Comparison of ENCODE assay signal across 1 cellular context in the genomic region with DNA sequence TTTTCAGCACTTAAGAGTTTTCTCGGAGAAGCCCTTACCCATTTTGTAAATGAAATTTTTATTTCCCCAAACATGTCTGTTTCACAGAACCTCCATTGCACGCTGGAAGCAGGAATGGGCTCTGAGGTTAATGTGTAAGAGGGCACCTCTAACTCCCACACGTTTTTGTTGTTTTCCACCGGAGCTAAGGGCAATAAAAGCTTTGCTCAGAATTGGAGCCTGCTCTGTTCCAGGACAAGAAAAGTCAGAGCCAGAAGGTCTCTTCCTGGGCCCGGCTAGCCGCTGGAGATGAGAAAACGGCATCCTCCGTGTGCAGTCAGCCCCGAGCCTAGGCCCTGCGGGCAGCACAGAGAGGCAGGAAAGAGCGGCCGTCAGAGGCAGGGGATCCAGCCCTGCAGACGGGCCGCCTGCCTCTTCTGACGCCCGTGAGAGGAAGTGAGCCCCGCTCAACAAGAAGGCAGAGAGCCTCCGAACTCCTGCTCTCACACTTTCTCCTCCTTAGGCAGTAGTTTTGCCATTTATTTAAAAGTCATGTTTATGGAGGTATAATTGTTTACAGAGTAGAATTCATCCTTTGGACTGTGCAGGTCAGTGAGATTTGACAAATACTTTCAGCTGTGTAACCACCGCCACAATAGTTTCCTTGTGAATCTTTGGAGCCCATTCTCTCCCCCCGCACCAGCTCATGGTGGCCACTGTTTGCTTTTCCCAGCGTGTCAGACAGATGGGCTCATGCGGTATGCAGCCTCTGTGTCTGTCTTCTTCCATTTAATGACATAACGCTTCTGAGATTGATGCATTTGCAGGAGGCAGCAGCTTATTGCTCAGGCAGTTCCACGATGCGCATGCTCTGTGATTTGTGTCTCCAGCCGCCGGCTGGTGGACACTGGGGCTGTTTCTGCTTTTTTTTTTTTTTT.
TF ChIP-seq lines count a peak whose summit lies in the region.

No MANE protein-coding gene starts in this region.

TF ChIP-seq in H1, 55 proteins besides CTCF, POLR2A, EP300 and RAD21:
- TF ChIP-seq JUN (IDR thresholded peaks at IDR 0.05; ENCODE audit: low read depth, low read length) (no peak), NANOG (IDR thresholded peaks at IDR 0.05; ENCODE audit: insufficient read depth, low read depth, low read length, poor library complexity, severe bottlenecking) (no peak), KDM5A (IDR thresholded peaks at IDR 0.05; ENCODE audit: low read length) (no peak), NRF1 (IDR thresholded peaks at IDR 0.05; ENCODE audit: low read depth, low read length) (no peak), TEAD4 (IDR thresholded peaks at IDR 0.05; ENCODE audit: low read depth, low read length) (no peak), POLR2AphosphoS5 (IDR thresholded peaks at IDR 0.05; ENCODE audit: low read depth, low read length) (no peak), CREB1 (IDR thresholded peaks at IDR 0.05) (no peak), BACH1 (IDR thresholded peaks at IDR 0.05; ENCODE audit: low read length) (no peak), KDM4A (IDR thresholded peaks at IDR 0.05; ENCODE audit: low read depth, low read length, severe bottlenecking) (no peak), E2F6 (IDR thresholded peaks at IDR 0.05) (no peak), CHD2 (IDR thresholded peaks at IDR 0.05; ENCODE audit: low read length) (no peak), RFX5 (IDR thresholded peaks at IDR 0.05; ENCODE audit: borderline replicate concordance, low read depth, low read length) (no peak), RXRA (IDR thresholded peaks at IDR 0.05; ENCODE audit: insufficient read depth, low read depth, low read length) (no peak), HDAC2 (IDR thresholded peaks at IDR 0.05; ENCODE audit: borderline replicate concordance in 1 of 2, low read depth in 2 of 2, low read length in 2 of 2) (no peak), BRCA1 (IDR thresholded peaks at IDR 0.05; ENCODE audit: low read depth, low read length) (no peak)
